In the genomic region with DNA sequence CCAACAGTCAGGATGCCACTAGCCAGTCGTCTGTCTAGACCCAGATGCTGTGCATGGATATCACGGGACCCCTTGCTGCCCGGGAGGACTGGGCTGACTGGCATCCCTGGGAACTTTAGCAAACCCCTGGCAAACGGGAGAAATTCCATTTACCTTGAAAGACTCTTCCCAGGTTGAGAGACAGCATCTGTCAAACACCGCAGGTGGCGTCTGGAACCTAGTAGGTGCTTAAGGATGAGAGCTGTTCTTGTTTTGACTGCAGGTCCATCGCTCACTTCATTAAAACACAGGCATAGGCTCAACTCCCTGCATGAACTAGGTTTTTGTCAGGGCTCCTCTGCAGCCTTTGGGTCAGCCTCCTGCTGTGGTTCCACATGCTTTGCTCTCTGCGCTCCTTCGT, we compare ENCODE assay signal across 22 cellular contexts.
"Had no signal": no experiment of that assay in that cellular context is flagged by ENCODE, and none has a peak within 500 bp of the region (broad histone marks: within the 10 kb centered on the region; RNA-seq: fewer than 3 reads in every experiment).

No MANE protein-coding gene starts in this region.

- H3K27me3 Mint-ChIP-seq: stimulated activated memory B cell treated with anti-CD40 and anti-IgM and Interleukin-4, amounts not matched to agents 10 μg/mL and 1 μg/mL and 100 μg/mL, for 72 hours had no signal

- DNase-seq: dermis blood vessel endothelial cell; effector memory CD4-positive, alpha-beta T cell; erythroblast; esophagus squamous epithelium; hypothalamus; immature natural killer cell; left ventricle myocardium superior; lower lobe of right lung; natural killer cell; right cardiac atrium; sigmoid colon; spleen; stimulated activated CD4-positive, alpha-beta T cell treated with anti-CD3 and anti-CD28 coated beads, Interleukin-4, amount 100 ng/mL, for 4 hours; stimulated activated naive CD8-positive, alpha-beta T cell treated with anti-CD3 and anti-CD28 coated beads, Interleukin-15, Interleukin-2, amounts not matched to agents 100 U/mL and 50 U/mL, for 24 hours; substantia nigra; testis; tibial artery; upper lobe of left lung had no signal

- H3K4me1 Mint-ChIP-seq: natural killer cell; stimulated activated memory B cell treated with anti-CD40 and anti-IgM and Interleukin-4, amounts not matched to agents 10 μg/mL and 1 μg/mL and 100 μg/mL, for 72 hours had no signal

- H3K9ac ChIP-seq: neural progenitor cell had no signal

- H3K27ac Mint-ChIP-seq: immature natural killer cell; natural killer cell; neural progenitor cell; stimulated activated memory B cell treated with anti-CD40 and anti-IgM and Interleukin-4, amounts not matched to agents 10 μg/mL and 1 μg/mL and 100 μg/mL, for 72 hours had no signal

- H2AFZ ChIP-seq: neural progenitor cell had no signal

- H3K4me2 ChIP-seq: neural progenitor cell had no signal

- H3K4me3 Mint-ChIP-seq: immature natural killer cell; natural killer cell; neural progenitor cell; stimulated activated memory B cell treated with anti-CD40 and anti-IgM and Interleukin-4, amounts not matched to agents 10 μg/mL and 1 μg/mL and 100 μg/mL, for 72 hours had no signal

- H3K27me3 ChIP-seq: neural progenitor cell, sigmoid colon, testis, upper lobe of left lung had no signal

- H3K36me3 Mint-ChIP-seq: immature natural killer cell; natural killer cell; neural progenitor cell; stimulated activated memory B cell treated with anti-CD40 and anti-IgM and Interleukin-4, amounts not matched to agents 10 μg/mL and 1 μg/mL and 100 μg/mL, for 72 hours had no signal

- ATAC-seq: left ventricle myocardium superior; lower lobe of right lung; natural killer cell; right cardiac atrium; stimulated activated memory B cell treated with anti-CD40 and anti-IgM and Interleukin-4, amounts not matched to agents 10 μg/mL and 1 μg/mL and 100 μg/mL, for 72 hours; stimulated activated naive CD8-positive, alpha-beta T cell treated with anti-CD3 and anti-CD28 coated beads, Interleukin-15, Interleukin-2, amounts not matched to agents 100 U/mL and 50 U/mL, for 24 hours had no signal

- H3K36me3 ChIP-seq: esophagus squamous epithelium, lower lobe of right lung, neural progenitor cell, prostate gland, sigmoid colon, spleen, tibial artery, upper lobe of left lung had no signal

- H3K4me3 ChIP-seq: coronary artery, esophagus squamous epithelium, lower lobe of right lung, neural progenitor cell, prostate gland, sigmoid colon, spleen, testis, tibial artery, upper lobe of left lung had no signal

- H3K4me1 ChIP-seq: esophagus squamous epithelium, lower lobe of right lung, prostate gland, sigmoid colon, spleen, testis, tibial artery, upper lobe of left lung had no signal

- H3K9me3 ChIP-seq: esophagus squamous epithelium, lower lobe of right lung, prostate gland, sigmoid colon, spleen, testis, tibial artery, upper lobe of left lung had no signal

- H3K27ac ChIP-seq: coronary artery, esophagus squamous epithelium, lower lobe of right lung, neural progenitor cell, prostate gland, sigmoid colon, spleen, testis, tibial artery, upper lobe of left lung had no signal

- H3K9me3 Mint-ChIP-seq: immature natural killer cell, natural killer cell, neural progenitor cell had no signal
